Comparison of ENCODE assay signal across 10 cellular contexts in genomic region chr2:55992465-55992864, GRCh38.
DNase-seq lines count a peak whose midpoint lies in the region; ATAC-seq, FAIRE-seq and TF ChIP-seq lines count a peak whose summit lies in the region.
"Had no signal": no experiment of that assay in that cellular context is flagged by ENCODE, and none has a peak within 500 bp of the region (broad histone marks: within the 10 kb centered on the region; RNA-seq: fewer than 3 reads in every experiment).

No MANE protein-coding gene starts in this region.

- TF ChIP-seq RAD21 in HepG2 (CRISPR knock-in tag; IDR thresholded peaks at IDR 0.05) = no peak

- no peak overlapping the region for H3K4me2 ChIP-seq in HepG2 (ENCODE audit: low read depth, low read length)

- FAIRE-seq in HepG2 (lab: Jason Lieb, UNC) = no peak

- H3K27ac ChIP-seq in HepG2 (ENCODE audit: extremely low read length, insufficient read depth, low read length) = no peak overlapping the region
- H3K27ac ChIP-seq: C4-2B had no signal

- POLR2A ChIA-PET in AG04449 (lab: Yijun Ruan, JAX) = interaction anchor here (0.8 to 1.4 kb wide), 4 partner anchors 44 to 149 kb away, joined by 3 to 5 read pairs (median 4); partner anchors contain the start of gene EFEMP1
- POLR2A ChIA-PET in HepG2 (lab: Yijun Ruan, JAX) = no interaction called here

- no TSS peak for BruUV-seq in HepG2 (replicated peaks; lab: Mats Ljungman, UMichigan)

- H3K27me3 ChIP-seq in HepG2 (ENCODE audit: control insufficient read depth in 1 of 2, insufficient read depth in 2 of 2, low read length in 2 of 2) = no peaks in the 10 kb centered on the region

- no peaks in the 10 kb centered on the region for H3K79me2 ChIP-seq in HepG2 (ENCODE audit: insufficient read depth, low read length)

- H3K4me1 ChIP-seq in HepG2 (ENCODE audit: insufficient read depth, low read length) = no peaks in the 10 kb centered on the region

- no peaks in the 10 kb centered on the region for H3K36me3 ChIP-seq in HepG2 (replicated peaks in 1 of 2; ENCODE audit: control insufficient read depth in 1 of 2, insufficient read depth in 2 of 2, low read length in 2 of 2)

- H3K4me3 ChIP-seq in AG04449 (ENCODE audit: low read depth, low read length) (no peak overlapping the region), cardiac fibroblast (replicated peaks in 1 of 2; ENCODE audit: low read depth in 2 of 2, low read length in 2 of 2) (no peak overlapping the region), HepG2 (replicated peaks in 1 of 3; ENCODE audit: insufficient read depth in 1 of 3, low read depth in 2 of 3, low read length in 3 of 3) (no peak overlapping the region)

- H3K9me3 ChIP-seq in HepG2 (ENCODE audit: low read length) = no peaks in the 10 kb centered on the region

- CTCF ChIA-PET in AG04449 (lab: Yijun Ruan, JAX) = interaction anchor here (1.4 to 3.3 kb wide), 2 partner anchors 29 to 31 kb away, joined by 3 to 22 read pairs; no protein-coding TSS in a partner anchor
- CTCF ChIA-PET in HepG2 (lab: Yijun Ruan, JAX; ENCODE audit: low intra/inter-chr PET ratio, low total read pairs) = no interaction called here

- no peak for TF ChIP-seq EP300 in HepG2 (IDR thresholded peaks at IDR 0.05; ENCODE audit: low read depth in 2 of 2, low read length in 2 of 2)
- TF ChIP-seq EP300 in HepG2 (CRISPR knock-in tag; IDR thresholded peaks at IDR 0.05; ENCODE audit: borderline replicate concordance) = no peak

- no peak overlapping the region for H3K9ac ChIP-seq in HepG2 (ENCODE audit: insufficient read depth, low read depth, low read length)

- DNase-seq in AG04449 (ENCODE audit: low read depth, low spot score) = peak; percentile 100
- DNase-seq in LHCN-M2 (ENCODE audit: low read depth) = peak; percentile 97
- DNase-seq in cardiac fibroblast (ENCODE audit: low read depth in 2 of 2) = peak; percentile 99
- DNase-seq in HepG2 (ENCODE audit: low spot score) = peak; percentile 35
- DNase-seq in stimulated activated naive CD4-positive, alpha-beta T cell treated with Interleukin-2 at 50 U/mL for 16 hours (lab: John Stamatoyannopoulos, UW) = no peak
- no peak for DNase-seq in NCI-H345 (lab: John Stamatoyannopoulos, UW)
- no peak for DNase-seq in stimulated activated CD8-positive, alpha-beta memory T cell treated with anti-CD3 and anti-CD28 coated beads, Interleukin-4, amount 100 ng/mL, for 48 hours
- no peak for DNase-seq in OCI-M1 (lab: John Stamatoyannopoulos, UW)
- DNase-seq: NCI-H2107 had no signal

- H2AFZ ChIP-seq in HepG2 (ENCODE audit: low read length) = no peak overlapping the region

- H4K20me1 ChIP-seq in HepG2 (ENCODE audit: insufficient read depth, low read length) = no peaks in the 10 kb centered on the region

- TF ChIP-seq CTCF in AG04449 (IDR thresholded peaks at IDR 0.05; ENCODE audit: insufficient read depth, low read length, missing control alignments) = no peak
- TF ChIP-seq CTCF in cardiac fibroblast (IDR thresholded peaks at IDR 0.05; ENCODE audit: low read depth, low read length) = no peak
- no peak for TF ChIP-seq CTCF in HepG2 (CRISPR knock-in tag; IDR thresholded peaks at IDR 0.05)

- 4% methylated on average over 4 of the region's 4 CpGs for WGBS in HepG2 (ENCODE audit: low lambda C conversion rate)

- ATAC-seq in HepG2 = no peak

- TF ChIP-seq POLR2A in HepG2 (IDR thresholded peaks at IDR 0.05; ENCODE audit: insufficient read depth in 1 of 2, low read depth in 2 of 2, low read length in 2 of 2) = no peak

- in situ Hi-C loops in HepG2 (cut with HindIII; ENCODE audit: extremely low pct_ligation_motif_present, low pct_unique_long_range_greater_than_20kb) = no loop called here

- intact Hi-C loops in HepG2 (cut with micrococcal nuclease; ENCODE audit: unreplicated experiment) = no loop called here

TF ChIP-seq in HepG2, 621 proteins besides CTCF, POLR2A, EP300 and RAD21:
- no peak for TF ChIP-seq ZNF543 (CRISPR knock-in tag; IDR thresholded peaks at IDR 0.05)
- no peak for TF ChIP-seq PRDM4 (CRISPR knock-in tag; IDR thresholded peaks at IDR 0.05; ENCODE audit: borderline replicate concordance)

Comparison
In these comparisons a context has a peak if more than half of its experiments do, and no peak if none do; other contexts are left out.
1. DNase-seq: peak in AG04449 (single experiment), LHCN-M2 (single experiment), cardiac fibroblast (2 of 2) and HepG2 (single experiment); none in stimulated activated naive CD4-positive, alpha-beta T cell treated with Interleukin-2 at 50 U/mL for 16 hours (single experiment), NCI-H345 (single experiment), stimulated activated CD8-positive, alpha-beta memory T cell treated with anti-CD3 and anti-CD28 coated beads, Interleukin-4, amount 100 ng/mL, for 48 hours (single experiment) and OCI-M1 (single experiment).